14 cellular contexts compared by ENCODE assay signal in the genomic region with DNA sequence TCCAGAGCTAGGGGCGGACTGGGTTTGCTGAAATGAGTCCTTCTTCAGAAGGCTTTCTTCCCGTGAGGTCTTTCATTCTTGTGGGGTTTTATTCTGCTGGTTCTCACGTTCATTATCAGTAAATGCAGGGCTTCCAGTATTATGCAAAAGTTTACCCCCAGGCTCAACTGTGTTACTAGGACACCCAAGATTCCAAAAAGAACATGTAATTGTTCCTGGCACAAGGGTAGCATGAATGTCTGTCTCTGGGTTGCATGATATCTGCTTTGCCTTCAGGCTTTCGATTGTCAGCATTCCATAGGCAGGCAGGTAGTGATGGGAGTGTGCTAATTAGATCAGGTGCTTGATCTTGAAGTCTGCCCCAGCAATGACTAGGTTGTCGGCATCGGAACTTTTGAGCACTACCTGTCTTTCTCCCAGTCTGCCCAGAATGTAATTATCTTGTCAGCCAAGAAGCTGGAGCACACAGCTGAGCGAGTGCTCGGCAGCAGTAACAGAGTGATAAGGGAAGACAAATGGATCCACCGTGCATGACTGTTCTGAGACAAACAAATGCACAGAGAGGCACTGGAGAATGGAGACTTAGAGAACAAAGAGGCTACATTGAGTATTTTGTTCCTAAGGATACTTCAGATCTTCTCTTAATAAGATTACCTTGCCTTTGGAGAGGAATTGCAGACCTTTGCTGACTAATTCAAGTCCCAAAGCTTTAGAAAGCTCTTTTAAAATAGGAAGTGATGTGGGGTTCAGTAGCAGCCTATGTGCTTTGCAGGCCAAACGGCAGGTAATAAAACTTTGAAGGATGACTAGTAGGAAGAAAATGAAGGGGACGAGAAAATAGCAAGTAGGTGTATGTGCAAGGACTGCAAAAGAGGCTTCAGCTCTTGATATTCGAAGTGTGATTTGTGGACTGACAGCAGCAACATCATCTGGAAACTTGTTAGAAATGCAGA. TPM values are rescaled to one million over a fixed set of nuclear protein-coding genes. Genes with fewer than 3 reads are reported as not detected.
DNase-seq lines count a peak whose midpoint lies in the region; ATAC-seq, FAIRE-seq and TF ChIP-seq lines count a peak whose summit lies in the region.
"Had no signal": no experiment of that assay in that cellular context is flagged by ENCODE, and none has a peak within 500 bp of the region (broad histone marks: within the 10 kb centered on the region; RNA-seq: fewer than 3 reads in every experiment).

No MANE protein-coding gene starts in this region.

- no peak for FAIRE-seq in bronchial epithelial cell (lab: Jason Lieb, UNC)

- intact Hi-C loops in CD4-positive, alpha-beta memory T cell (cut with micrococcal nuclease): no loop called here

- peaks cover 19% of the 10 kb centered on the region for H3K4me1 ChIP-seq in suprapubic skin
- H3K4me1 ChIP-seq in CD4-positive, alpha-beta memory T cell (ENCODE audit: insufficient read depth, low read length): no peaks in the 10 kb centered on the region

- no peak for ATAC-seq in activated T-cell treated with anti-CD3 and anti-CD28 coated beads, Interleukin-2, amount 50 U/mL, for 4 hours
- ATAC-seq in GM19324 (IDR thresholded peaks at IDR 0.05; ENCODE audit: low FRiP score, unreplicated experiment): no peak
- no peak for ATAC-seq in GM21737 (IDR thresholded peaks at IDR 0.05; ENCODE audit: unreplicated experiment)
- ATAC-seq: T-cell had no signal

- H3K27ac Mint-ChIP-seq in CD4-positive, alpha-beta memory T cell: no peak overlapping the region
- H3K27ac Mint-ChIP-seq: activated CD4-positive, alpha-beta memory T cell treated with anti-CD3 and anti-CD28 coated beads for 36 hours; activated naive CD8-positive, alpha-beta T cell treated with anti-CD3 and anti-CD28 coated beads, Interleukin-2, amount 10 ng/mL, durations not matched to agents 7 days and 5 days; T-cell had no signal

- no peaks in the 10 kb centered on the region for H3K4me1 Mint-ChIP-seq in CD4-positive, alpha-beta memory T cell
- no peaks in the 10 kb centered on the region for H3K4me1 Mint-ChIP-seq in activated T-cell treated with anti-CD3 and anti-CD28 coated beads, Interleukin-2, amount 50 U/mL, for 4 hours (ENCODE audit: low read depth)
- H3K4me1 Mint-ChIP-seq: activated naive CD8-positive, alpha-beta T cell treated with anti-CD3 and anti-CD28 coated beads, Interleukin-2, amount 10 ng/mL, durations not matched to agents 7 days and 5 days; T-cell had no signal

- peaks cover 0 to 4% (median 0%) of the 10 kb centered on the region in 8 donors for H3K9me3 Mint-ChIP-seq in CD4-positive, alpha-beta memory T cell
- no peaks in the 10 kb centered on the region for H3K9me3 Mint-ChIP-seq in activated T-cell treated with anti-CD3 and anti-CD28 coated beads, Interleukin-2, amount 50 U/mL, for 4 hours
- H3K9me3 Mint-ChIP-seq: activated CD4-positive, alpha-beta memory T cell treated with anti-CD3 and anti-CD28 coated beads for 36 hours; T-cell had no signal

- H3K27ac ChIP-seq in suprapubic skin: peak overlapping the region; percentile 71
- no peak overlapping the region for H3K27ac ChIP-seq in CD4-positive, alpha-beta memory T cell (ENCODE audit: low read depth, low read length)

- H3K36me3 Mint-ChIP-seq in CD4-positive, alpha-beta memory T cell: no peaks in the 10 kb centered on the region
- H3K36me3 Mint-ChIP-seq in activated T-cell treated with anti-CD3 and anti-CD28 coated beads, Interleukin-2, amount 50 U/mL, for 4 hours (ENCODE audit: insufficient read depth): no peaks in the 10 kb centered on the region
- H3K36me3 Mint-ChIP-seq: activated CD4-positive, alpha-beta memory T cell treated with anti-CD3 and anti-CD28 coated beads for 36 hours; activated naive CD8-positive, alpha-beta T cell treated with anti-CD3 and anti-CD28 coated beads, Interleukin-2, amount 10 ng/mL, durations not matched to agents 7 days and 5 days; T-cell had no signal

- H3K27me3 ChIP-seq in bronchial epithelial cell (ENCODE audit: control insufficient read depth, insufficient read depth, low read length) (no peaks in the 10 kb centered on the region), suprapubic skin (no peaks in the 10 kb centered on the region)
- peaks cover 3% of the 10 kb centered on the region for H3K27me3 ChIP-seq in CD4-positive, alpha-beta memory T cell (ENCODE audit: insufficient read depth, low read length)

- no peak for TF ChIP-seq EP300 in suprapubic skin (IDR thresholded peaks at IDR 0.05)

- no peak for TF ChIP-seq CTCF in bronchial epithelial cell (IDR thresholded peaks at IDR 0.05; ENCODE audit: insufficient read depth, low read length, severe bottlenecking)
- no peak for TF ChIP-seq CTCF in suprapubic skin (IDR thresholded peaks at IDR 0.05)

- no peaks in the 10 kb centered on the region for H3K9me3 ChIP-seq in suprapubic skin
- no peaks in the 10 kb centered on the region for H3K9me3 ChIP-seq in CD4-positive, alpha-beta memory T cell (ENCODE audit: control insufficient read depth in 1 of 2, low read length in 2 of 2)

- H3K36me3 ChIP-seq in bronchial epithelial cell (ENCODE audit: control insufficient read depth, insufficient read depth, low read length) (peaks cover 3% of the 10 kb centered on the region), suprapubic skin (no peaks in the 10 kb centered on the region)
- no peaks in the 10 kb centered on the region for H3K36me3 ChIP-seq in CD4-positive, alpha-beta memory T cell (ENCODE audit: insufficient read depth, low read length)

- POLR2A ChIA-PET in CD4-positive, alpha-beta memory T cell (lab: Charles Lee; ENCODE audit: partially characterized antibody): no interaction called here

- CTCF ChIA-PET in CD4-positive, alpha-beta memory T cell (lab: Charles Lee; ENCODE audit: partially characterized antibody): no interaction called here

- H3K4me3 Mint-ChIP-seq in CD4-positive, alpha-beta memory T cell: no peak overlapping the region
- no peak overlapping the region for H3K4me3 Mint-ChIP-seq in activated T-cell treated with anti-CD3 and anti-CD28 coated beads, Interleukin-2, amount 50 U/mL, for 4 hours
- H3K4me3 Mint-ChIP-seq: activated CD4-positive, alpha-beta memory T cell treated with anti-CD3 and anti-CD28 coated beads for 36 hours; activated naive CD8-positive, alpha-beta T cell treated with anti-CD3 and anti-CD28 coated beads, Interleukin-2, amount 10 ng/mL, durations not matched to agents 7 days and 5 days; T-cell had no signal

- peak; percentile 40 for DNase-seq in NCI-H2227 (lab: John Stamatoyannopoulos, UW; ENCODE audit: unreplicated experiment)
- peak; percentile 74 for DNase-seq in bronchial epithelial cell (ENCODE audit: low read depth)
- DNase-seq in islet precursor cell: peak; percentile 98
- no peak for DNase-seq in suprapubic skin (ENCODE audit: low spot score in 2 of 2)
- DNase-seq in CD4-positive, alpha-beta memory T cell: no peak
- no peak for DNase-seq in activated T-cell treated with anti-CD3 and anti-CD28 coated beads, Interleukin-2, amount 50 U/mL, for 4 hours
- DNase-seq: activated CD4-positive, alpha-beta memory T cell treated with anti-CD3 and anti-CD28 coated beads for 36 hours; activated naive CD8-positive, alpha-beta T cell treated with anti-CD3 and anti-CD28 coated beads, Interleukin-2, amount 10 ng/mL, durations not matched to agents 7 days and 5 days; DMS53; NCI-H748 treated with DMSO at 0.1 percent for 48 hours; T-cell had no signal

- WGBS in suprapubic skin: 38% methylated on average over 12 of the region's 12 CpGs

- peaks cover 3 to 7% of the 10 kb centered on the region in 2 donors for H3K27me3 Mint-ChIP-seq in CD4-positive, alpha-beta memory T cell
- peaks cover 3% of the 10 kb centered on the region for H3K27me3 Mint-ChIP-seq in activated T-cell treated with anti-CD3 and anti-CD28 coated beads, Interleukin-2, amount 50 U/mL, for 4 hours (ENCODE audit: low read depth)

- H3K4me3 ChIP-seq in bronchial epithelial cell (ENCODE audit: low read depth, low read length): no peak overlapping the region
- H3K4me3 ChIP-seq in suprapubic skin: no peak overlapping the region
- no peak overlapping the region for H3K4me3 ChIP-seq in CD4-positive, alpha-beta memory T cell (ENCODE audit: low read length in 2 of 2)
- H3K4me3 ChIP-seq: lung had no signal

- TF ChIP-seq POLR2A in suprapubic skin (IDR thresholded peaks at IDR 0.05): no peak

RNA-seq across cellular contexts. Expression of a gene that starts 41.9 kb away (rescaled TPM):
- 21.1 and 31.5 TPM in 2 replicates for total RNA-seq in bronchial epithelial cell
- total RNA-seq in suprapubic skin: 10 to 100 TPM in 2 of 4 donors, 1 to 10 TPM in 2; 4.4 to 13.8 (median 10.0) TPM
- total RNA-seq in CD4-positive, alpha-beta memory T cell: not detected
- not detected for polyA plus RNA-seq in CD4-positive, alpha-beta memory T cell
- total RNA-seq in activated T-cell treated with anti-CD3 and anti-CD28 coated beads, Interleukin-2, amount 50 U/mL, for 4 hours: not detected
- total RNA-seq: activated CD4-positive, alpha-beta memory T cell treated with anti-CD3 and anti-CD28 coated beads for 36 hours; activated naive CD8-positive, alpha-beta T cell treated with anti-CD3 and anti-CD28 coated beads, Interleukin-2, amount 10 ng/mL, durations not matched to agents 7 days and 5 days had no signal

Comparison
In these comparisons a context has a peak if more than half of its experiments do, and no peak if none do; other contexts are left out.
1. DNase-seq: peak in NCI-H2227 (single experiment), bronchial epithelial cell (single experiment) and islet precursor cell (single experiment); none in suprapubic skin (0 of 2), CD4-positive, alpha-beta memory T cell (0 of 5) and activated T-cell treated with anti-CD3 and anti-CD28 coated beads, Interleukin-2, amount 50 U/mL, for 4 hours (single experiment).
2. RNA of a gene that starts 41.9 kb away (total RNA-seq): 21.1 to 31.5 TPM in bronchial epithelial cell and 4.4 to 13.8 TPM in suprapubic skin; not detected in activated T-cell treated with anti-CD3 and anti-CD28 coated beads, Interleukin-2, amount 50 U/mL, for 4 hours and not detected in CD4-positive, alpha-beta memory T cell; every median in the first group is over 4 times any median in the second.